ENCODE assay signal across 8 cellular contexts in genomic region chr6:150865043-150865405, GRCh38. TPM values are rescaled to one million over a fixed set of nuclear protein-coding genes. Genes with fewer than 3 reads are reported as not detected.
DNase-seq lines count a peak whose midpoint lies in the region; ATAC-seq and TF ChIP-seq lines count a peak whose summit lies in the region.

No MANE protein-coding gene starts in this region.

- peaks cover 18% of the 10 kb centered on the region for H3K27me3 Mint-ChIP-seq in activated T-cell treated with anti-CD3 and anti-CD28 coated beads, Interleukin-2, amount 50 U/mL, for 72 hours (ENCODE audit: low read depth)
- H3K27me3 Mint-ChIP-seq in activated naive CD8-positive, alpha-beta T cell treated with anti-CD3 and anti-CD28 coated beads, Interleukin-2, amount 10 ng/mL, durations not matched to agents 7 days and 5 days: peaks cover 10% of the 10 kb centered on the region

- peaks cover 0 to 15% (median 1%) of the 10 kb centered on the region in 4 donors for H3K4me1 ChIP-seq in tibial nerve

- H3K4me3 Mint-ChIP-seq in activated T-cell treated with anti-CD3 and anti-CD28 coated beads, Interleukin-2, amount 50 U/mL, for 72 hours: peak overlapping the region; percentile 78 to 86
- peak overlapping the region; percentile 81 for H3K4me3 Mint-ChIP-seq in activated naive CD8-positive, alpha-beta T cell treated with anti-CD3 and anti-CD28 coated beads, Interleukin-2, amount 10 ng/mL, durations not matched to agents 7 days and 5 days

- no peak for DNase-seq in activated T-cell treated with anti-CD3 and anti-CD28 coated beads, Interleukin-2, amount 50 U/mL, for 72 hours
- no peak for DNase-seq in activated T-cell treated with anti-CD3 and anti-CD28 coated beads, Interleukin-2, amount 50 U/mL, for 1 hour
- no peak for DNase-seq in activated naive CD8-positive, alpha-beta T cell treated with anti-CD3 and anti-CD28 coated beads, Interleukin-2, amount 10 ng/mL, durations not matched to agents 7 days and 5 days
- DNase-seq in tibial nerve (ENCODE audit: low spot score in 2 of 2): no peak
- no peak for DNase-seq in HK-2 (ENCODE audit: unreplicated experiment)
- no peak for DNase-seq in activated gamma-delta T cell treated with Interleukin-2 at 50 U/mL for 16 hours

- H3K27me3 ChIP-seq in layer of hippocampus (ENCODE audit: control insufficient read depth, insufficient read depth, low read length) (no peaks in the 10 kb centered on the region), tibial nerve (no peaks in the 10 kb centered on the region)

- TF ChIP-seq EP300 in tibial nerve (IDR thresholded peaks at IDR 0.05): no peak

- H3K36me3 Mint-ChIP-seq in activated T-cell treated with anti-CD3 and anti-CD28 coated beads, Interleukin-2, amount 50 U/mL, for 72 hours (ENCODE audit: insufficient read depth in 2 of 2): peaks cover 2 to 9% of the 10 kb centered on the region in 2 donors
- peaks cover 1% of the 10 kb centered on the region for H3K36me3 Mint-ChIP-seq in activated naive CD8-positive, alpha-beta T cell treated with anti-CD3 and anti-CD28 coated beads, Interleukin-2, amount 10 ng/mL, durations not matched to agents 7 days and 5 days

- H3K36me3 ChIP-seq in tibial nerve: no peaks in the 10 kb centered on the region

- H3K4me1 Mint-ChIP-seq in activated T-cell treated with anti-CD3 and anti-CD28 coated beads, Interleukin-2, amount 50 U/mL, for 72 hours (ENCODE audit: low read depth): peaks cover 59% of the 10 kb centered on the region
- H3K4me1 Mint-ChIP-seq in activated naive CD8-positive, alpha-beta T cell treated with anti-CD3 and anti-CD28 coated beads, Interleukin-2, amount 10 ng/mL, durations not matched to agents 7 days and 5 days: peaks cover 28% of the 10 kb centered on the region

- no peaks in the 10 kb centered on the region for H3K9me3 Mint-ChIP-seq in activated T-cell treated with anti-CD3 and anti-CD28 coated beads, Interleukin-2, amount 50 U/mL, for 72 hours
- no peaks in the 10 kb centered on the region for H3K9me3 Mint-ChIP-seq in activated naive CD8-positive, alpha-beta T cell treated with anti-CD3 and anti-CD28 coated beads, Interleukin-2, amount 10 ng/mL, durations not matched to agents 7 days and 5 days

- TF ChIP-seq POLR2A in tibial nerve (IDR thresholded peaks at IDR 0.05): no peak

- no peak for ATAC-seq in activated T-cell treated with anti-CD3 and anti-CD28 coated beads, Interleukin-2, amount 50 U/mL, for 72 hours (replicated peaks in 1 of 2)
- no peak for ATAC-seq in activated naive CD8-positive, alpha-beta T cell treated with anti-CD3 and anti-CD28 coated beads, Interleukin-2, amount 10 ng/mL, durations not matched to agents 7 days and 5 days (ENCODE audit: low read depth)
- no peak for ATAC-seq in GM21737 (IDR thresholded peaks at IDR 0.05; ENCODE audit: unreplicated experiment)

- no peaks in the 10 kb centered on the region for H3K9me3 ChIP-seq in tibial nerve

- H3K27ac ChIP-seq in layer of hippocampus (ENCODE audit: low read depth, low read length): peak overlapping the region; percentile 75
- H3K27ac ChIP-seq in tibial nerve: peak overlapping the region; percentile 82 to 97 (median 86)

- POLR2A ChIA-PET in activated naive CD8-positive, alpha-beta T cell treated with anti-CD3 and anti-CD28 coated beads, Interleukin-2, amount 10 ng/mL, durations not matched to agents 7 days and 5 days (lab: Charles Lee): interaction anchor here (1.4 to 1.5 kb wide), 2 partner anchors 9 to 587 kb away, joined by 3 to 4 read pairs; partner anchors contain the start of gene RMND1

- H3K4me3 ChIP-seq in tibial nerve: peak overlapping the region; percentile 33 to 97 (median 60)

- WGBS in tibial nerve, 2 donors: 26 to 29% methylated on average over 5 of the region's 5 CpGs

- TF ChIP-seq CTCF in tibial nerve (IDR thresholded peaks at IDR 0.05): no peak

- peak overlapping the region; percentile 69 for H3K27ac Mint-ChIP-seq in activated T-cell treated with anti-CD3 and anti-CD28 coated beads, Interleukin-2, amount 50 U/mL, for 72 hours
- peak overlapping the region; percentile 77 for H3K27ac Mint-ChIP-seq in activated naive CD8-positive, alpha-beta T cell treated with anti-CD3 and anti-CD28 coated beads, Interleukin-2, amount 10 ng/mL, durations not matched to agents 7 days and 5 days

RNA-seq across cellular contexts. Expression of gene MTHFD1L, which starts 0.5 kb away (rescaled TPM):
- 100 to 1,000 TPM; 138 to 155 TPM for total RNA-seq in activated T-cell treated with anti-CD3 and anti-CD28 coated beads, Interleukin-2, amount 50 U/mL, for 72 hours
- total RNA-seq in activated naive CD8-positive, alpha-beta T cell treated with anti-CD3 and anti-CD28 coated beads, Interleukin-2, amount 10 ng/mL, durations not matched to agents 7 days and 5 days: 10 to 100 TPM; 33.9 to 35.2 TPM
- total RNA-seq in tibial nerve: 10 to 100 TPM in 3 of 4 donors, 1 to 10 TPM in 1; 8.4 to 35.1 (median 13.1) TPM
